ENCODE assay signal across 9 cellular contexts in genomic region chr10:91493313-91493712, GRCh38.
DNase-seq lines count a peak whose midpoint lies in the region; ATAC-seq and TF ChIP-seq lines count a peak whose summit lies in the region.
"Had no signal": no experiment of that assay in that cellular context is flagged by ENCODE, and none has a peak within 500 bp of the region (broad histone marks: within the 10 kb centered on the region; RNA-seq: fewer than 3 reads in every experiment).

No MANE protein-coding gene starts in this region.

- intact Hi-C loops in esophagus muscularis mucosa (cut with DNase I) (loop anchor here (10.0 kb wide), 1 partner anchor 61 kb away; no protein-coding TSS in a partner anchor), psoas muscle (cut with DNase I) (loop anchor here (2.0 to 10.0 kb wide), 3 partner anchors 59 to 251 kb away; no protein-coding TSS in a partner anchor), left ventricle myocardium superior (cut with micrococcal nuclease) (no loop called here)

- no peaks in the 10 kb centered on the region for H3K9me3 ChIP-seq in esophagus muscularis mucosa
- no peaks in the 10 kb centered on the region for H3K9me3 ChIP-seq in psoas muscle

- peaks cover 0 to 6% (median 2%) of the 10 kb centered on the region in 4 donors for H3K4me1 ChIP-seq in esophagus muscularis mucosa
- H3K4me1 ChIP-seq in psoas muscle, result peaks cover 15% of the 10 kb centered on the region

- H3K27me3 ChIP-seq in esophagus muscularis mucosa (no peaks in the 10 kb centered on the region), psoas muscle (ENCODE audit: insufficient read depth in 3 of 3, low read length in 2 of 3) (no peaks in the 10 kb centered on the region), brain microvascular endothelial cell (replicated peaks) (no peaks in the 10 kb centered on the region)

- ATAC-seq in psoas muscle (peak in 2 of 4 donors; percentile 67 to 78), GM21528 (IDR thresholded peaks at IDR 0.05; ENCODE audit: low FRiP score, unreplicated experiment) (no peak), left ventricle myocardium superior (no peak)

- H3K27ac ChIP-seq in esophagus muscularis mucosa (replicated peaks in 1 of 4) (no peak overlapping the region), psoas muscle (no peak overlapping the region), brain microvascular endothelial cell (no peak overlapping the region)

- no peak for TF ChIP-seq POLR2A in esophagus muscularis mucosa (IDR thresholded peaks at IDR 0.05; ENCODE audit: low read depth)

- WGBS in esophagus muscularis mucosa, result 25% methylated on average over 2 of the region's 2 CpGs
- WGBS in psoas muscle, 3 donors, result 33 to 42% (median 35%) methylated on average over 2 of the region's 2 CpGs

- DNase-seq in GM13977 (ENCODE audit: low spot score) (no peak), NCI-H748 (lab: John Stamatoyannopoulos, UW; ENCODE audit: unreplicated experiment) (peak; percentile 21), esophagus muscularis mucosa (ENCODE audit: extremely low spot score) (no peak), psoas muscle (no peak), left ventricle myocardium superior (no peak), brain microvascular endothelial cell (no peak)
- DNase-seq in central memory CD4-positive, alpha-beta T cell, result no peak
- DNase-seq: activated naive CD8-positive, alpha-beta T cell treated with anti-CD3 and anti-CD28 coated beads, Interleukin-2, amount 10 ng/mL, durations not matched to agents 7 days and 5 days had no signal

- in situ Hi-C loops in GM13977 (cut with MboI; ENCODE audit: low pct_unique_long_range_greater_than_20kb, low sequenced_read_pairs, unreplicated experiment), result no loop called here
- in situ Hi-C loops in brain microvascular endothelial cell (cut with HindIII; ENCODE audit: low pct_ligation_motif_present, low sequenced_read_pairs), result no loop called here

- H3K4me3 ChIP-seq in esophagus muscularis mucosa (no peak overlapping the region), psoas muscle (no peak overlapping the region), brain microvascular endothelial cell (ENCODE audit: low read depth, low read length) (no peak overlapping the region)

- TF ChIP-seq CTCF in GM13977 (IDR thresholded peaks at IDR 0.05; ENCODE audit: extremely low read depth, insufficient read depth, missing control alignments) (peak; percentile 16), esophagus muscularis mucosa (IDR thresholded peaks at IDR 0.05) (peak; percentile 60 to 65 (median 62)), psoas muscle (IDR thresholded peaks at IDR 0.05) (peak; percentile 58), brain microvascular endothelial cell (IDR thresholded peaks at IDR 0.05; ENCODE audit: low read depth, low read length, missing control alignments) (no peak)

- H3K36me3 ChIP-seq in esophagus muscularis mucosa (peaks cover 0 to 9% (median 0%) of the 10 kb centered on the region in 4 donors), psoas muscle (ENCODE audit: insufficient read depth in 1 of 2, low read depth in 1 of 2) (peaks cover 0 to 6% of the 10 kb centered on the region in 2 donors), brain microvascular endothelial cell (replicated peaks) (no peaks in the 10 kb centered on the region)

- TF ChIP-seq EP300 in esophagus muscularis mucosa (IDR thresholded peaks at IDR 0.05), result no peak
